In the genomic region with DNA sequence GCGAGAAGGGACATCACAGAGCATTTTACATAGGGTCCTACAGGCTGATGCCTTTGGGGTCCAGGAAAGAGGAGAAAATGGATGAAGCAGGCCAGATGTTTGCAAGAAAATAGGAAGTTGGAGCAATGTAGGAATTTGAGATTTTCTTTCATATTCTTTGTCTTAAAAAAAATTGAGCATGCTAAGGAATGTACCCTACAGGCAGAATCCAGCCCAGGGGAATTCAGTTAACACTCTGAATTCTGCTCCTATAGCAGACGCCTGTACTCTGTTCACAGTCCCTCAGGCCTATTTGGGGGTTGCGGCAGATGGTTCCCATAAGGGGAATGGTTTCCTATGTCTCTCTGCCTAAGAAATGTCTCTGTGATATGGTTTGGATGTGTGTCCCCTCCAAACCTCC, we compare ENCODE assay signal across 19 cellular contexts.
A peak's percentile ranks its signal among the peaks of the same experiment; 100 is the strongest.
DNase-seq lines count a peak whose midpoint lies in the region; ATAC-seq and TF ChIP-seq lines count a peak whose summit lies in the region.
"Had no signal": no experiment of that assay in that cellular context is flagged by ENCODE, and none has a peak within 500 bp of the region (broad histone marks: within the 10 kb centered on the region; RNA-seq: fewer than 3 reads in every experiment).

No MANE protein-coding gene starts in this region.

- no peak for TF ChIP-seq EP300 in esophagus muscularis mucosa (IDR thresholded peaks at IDR 0.05)

- peaks cover 27% of the 10 kb centered on the region for H3K4me1 Mint-ChIP-seq in activated naive CD4-positive, alpha-beta T cell treated with anti-CD3 and anti-CD28 coated beads for 36 hours (ENCODE audit: low read depth)
- H3K4me1 Mint-ChIP-seq in activated naive CD4-positive, alpha-beta T cell treated with anti-CD3 and anti-CD28 coated beads, Interleukin-2, amount 10 ng/mL, durations not matched to agents 7 days and 5 days: no peaks in the 10 kb centered on the region

- 74% methylated on average over 3 of the region's 3 CpGs for WGBS in esophagus muscularis mucosa
- 85 to 88% methylated on average over 3 of the region's 3 CpGs for WGBS in heart right ventricle, 2 donors

- H3K27ac Mint-ChIP-seq in activated naive CD4-positive, alpha-beta T cell treated with anti-CD3 and anti-CD28 coated beads for 36 hours: peak overlapping the region; percentile 76
- no peak overlapping the region for H3K27ac Mint-ChIP-seq in activated naive CD4-positive, alpha-beta T cell treated with anti-CD3 and anti-CD28 coated beads, Interleukin-2, amount 10 ng/mL, durations not matched to agents 7 days and 5 days
- H3K27ac Mint-ChIP-seq: H9 had no signal

- no peaks in the 10 kb centered on the region for H3K36me3 ChIP-seq in SJCRH30
- no peaks in the 10 kb centered on the region for H3K36me3 ChIP-seq in esophagus muscularis mucosa
- no peaks in the 10 kb centered on the region for H3K36me3 ChIP-seq in heart right ventricle
- H3K36me3 ChIP-seq: BE2C had no signal

- TF ChIP-seq CTCF in esophagus muscularis mucosa (IDR thresholded peaks at IDR 0.05) (no peak), heart right ventricle (IDR thresholded peaks at IDR 0.05) (no peak)

- TF ChIP-seq POLR2A in esophagus muscularis mucosa (IDR thresholded peaks at IDR 0.05; ENCODE audit: low read depth): no peak

- CTCF ChIA-PET in activated naive CD4-positive, alpha-beta T cell treated with anti-CD3 and anti-CD28 coated beads for 36 hours (lab: Charles Lee): no interaction called here
- CTCF ChIA-PET in activated naive CD4-positive, alpha-beta T cell treated with anti-CD3 and anti-CD28 coated beads, Interleukin-2, amount 10 ng/mL, durations not matched to agents 7 days and 5 days (lab: Charles Lee): no interaction called here

- ATAC-seq in heart right ventricle: no peak
- ATAC-seq: GM12878, HepG2 had no signal

- no peak for DNase-seq in activated naive CD4-positive, alpha-beta T cell treated with anti-CD3 and anti-CD28 coated beads for 36 hours
- DNase-seq in activated naive CD4-positive, alpha-beta T cell treated with anti-CD3 and anti-CD28 coated beads, Interleukin-2, amount 10 ng/mL, durations not matched to agents 7 days and 5 days: no peak
- no peak for DNase-seq in SJCRH30
- peak; percentile 53 for DNase-seq in esophagus muscularis mucosa (ENCODE audit: extremely low spot score)
- DNase-seq in heart right ventricle: no peak
- DNase-seq in cardiac septum (ENCODE audit: low spot score): no peak
- DNase-seq: ACHN; BE2C; C1 segment of cervical spinal cord; CD4-positive, CD25-positive, alpha-beta regulatory T cell; CD8-positive, alpha-beta memory T cell; COR-L47; DMS 273 treated with DMSO at 0.1 percent for 48 hours; DMS53; DND-41; EL; H9 had no signal

- H3K4me3 Mint-ChIP-seq in activated naive CD4-positive, alpha-beta T cell treated with anti-CD3 and anti-CD28 coated beads for 36 hours: no peak overlapping the region
- H3K4me3 Mint-ChIP-seq in activated naive CD4-positive, alpha-beta T cell treated with anti-CD3 and anti-CD28 coated beads, Interleukin-2, amount 10 ng/mL, durations not matched to agents 7 days and 5 days: no peak overlapping the region
- H3K4me3 Mint-ChIP-seq: H9 had no signal

- H3K4me3 ChIP-seq in SJCRH30: no peak overlapping the region
- H3K4me3 ChIP-seq in esophagus muscularis mucosa: no peak overlapping the region
- no peak overlapping the region for H3K4me3 ChIP-seq in heart right ventricle
- H3K4me3 ChIP-seq: GM12878 had no signal

- no peaks in the 10 kb centered on the region for H3K27me3 ChIP-seq in SJCRH30
- H3K27me3 ChIP-seq in esophagus muscularis mucosa: peaks cover 0 to 13% (median 0%) of the 10 kb centered on the region in 4 donors
- H3K27me3 ChIP-seq in heart right ventricle: peaks cover 0 to 14% (median 0%) of the 10 kb centered on the region in 7 donors
- H3K27me3 ChIP-seq: BE2C had no signal

- intact Hi-C loops in activated naive CD4-positive, alpha-beta T cell treated with anti-CD3 and anti-CD28 coated beads for 36 hours (cut with micrococcal nuclease): loop anchor here (2.0 kb wide), 1 partner anchor 74 kb away; no protein-coding TSS in a partner anchor
- intact Hi-C loops in esophagus muscularis mucosa (cut with DNase I) (no loop called here), heart right ventricle (cut with DNase I) (no loop called here), cardiac septum (cut with DNase I) (no loop called here)

- H3K9me3 ChIP-seq in SJCRH30 (replicated peaks) (no peaks in the 10 kb centered on the region), esophagus muscularis mucosa (peaks cover 0 to 3% (median 0%) of the 10 kb centered on the region in 4 donors), heart right ventricle (peaks cover 0 to 12% (median 0%) of the 10 kb centered on the region in 11 donors)
- H3K9me3 ChIP-seq: BE2C had no signal

- H3K4me1 ChIP-seq in SJCRH30 (peaks cover 14% of the 10 kb centered on the region), esophagus muscularis mucosa (no peaks in the 10 kb centered on the region), heart right ventricle (no peaks in the 10 kb centered on the region)
- H3K4me1 ChIP-seq: BE2C had no signal

- peak overlapping the region; percentile 68; the same call in 1 of the 2 replicates for H3K27ac ChIP-seq in SJCRH30
- no peak overlapping the region for H3K27ac ChIP-seq in esophagus muscularis mucosa (replicated peaks in 1 of 4)
- H3K27ac ChIP-seq in heart right ventricle: no peak overlapping the region

- no peaks in the 10 kb centered on the region for H3K27me3 Mint-ChIP-seq in activated naive CD4-positive, alpha-beta T cell treated with anti-CD3 and anti-CD28 coated beads for 36 hours (ENCODE audit: low read depth)
- no peaks in the 10 kb centered on the region for H3K27me3 Mint-ChIP-seq in activated naive CD4-positive, alpha-beta T cell treated with anti-CD3 and anti-CD28 coated beads, Interleukin-2, amount 10 ng/mL, durations not matched to agents 7 days and 5 days
- H3K27me3 Mint-ChIP-seq: CD4-positive, CD25-positive, alpha-beta regulatory T cell had no signal

- H3K36me3 Mint-ChIP-seq in activated naive CD4-positive, alpha-beta T cell treated with anti-CD3 and anti-CD28 coated beads for 36 hours (ENCODE audit: low read depth): no peaks in the 10 kb centered on the region
- H3K36me3 Mint-ChIP-seq in activated naive CD4-positive, alpha-beta T cell treated with anti-CD3 and anti-CD28 coated beads, Interleukin-2, amount 10 ng/mL, durations not matched to agents 7 days and 5 days: no peaks in the 10 kb centered on the region
- H3K36me3 Mint-ChIP-seq: CD4-positive, CD25-positive, alpha-beta regulatory T cell had no signal

- H3K9me3 Mint-ChIP-seq in activated naive CD4-positive, alpha-beta T cell treated with anti-CD3 and anti-CD28 coated beads for 36 hours: peaks cover 10% of the 10 kb centered on the region
- no peaks in the 10 kb centered on the region for H3K9me3 Mint-ChIP-seq in activated naive CD4-positive, alpha-beta T cell treated with anti-CD3 and anti-CD28 coated beads, Interleukin-2, amount 10 ng/mL, durations not matched to agents 7 days and 5 days
